Comparison of ENCODE assay signal across 1 cellular context in genomic region chr22:50726643-50727340, GRCh38.
TF ChIP-seq lines count a peak whose summit lies in the region.

No MANE protein-coding gene starts in this region.

TF ChIP-seq in HepG2, 621 proteins besides CTCF, POLR2A, EP300 and RAD21:
- TF ChIP-seq ELK4 (CRISPR knock-in tag; IDR thresholded peaks at IDR 0.05; ENCODE audit: borderline replicate concordance), result no peak
- no peak for TF ChIP-seq ISL2 (CRISPR knock-in tag; IDR thresholded peaks at IDR 0.05)
- TF ChIP-seq ZNF713 (CRISPR knock-in tag; IDR thresholded peaks at IDR 0.05), result no peak
- TF ChIP-seq HNF4A (CRISPR knock-in tag; IDR thresholded peaks at IDR 0.05), result peak; percentile 23; the same call in 1 of the 2 replicates
- TF ChIP-seq STAG1 (CRISPR knock-in tag; IDR thresholded peaks at IDR 0.05), result 0 out of 2 replicates have a peak, but pooled peaks have one; percentile 13
- 0 out of 2 replicates have a peak, but pooled peaks have one; percentile 27 for TF ChIP-seq ZFX (CRISPR knock-in tag; IDR thresholded peaks at IDR 0.05; ENCODE audit: low read depth)
- TF ChIP-seq ZNF687 (CRISPR knock-in tag; IDR thresholded peaks at IDR 0.05), result peak; percentile 54
- TF ChIP-seq ZNF644 (CRISPR knock-in tag; IDR thresholded peaks at IDR 0.05; ENCODE audit: low read depth), result no peak
- TF ChIP-seq TEAD3 (CRISPR knock-in tag; optimal IDR thresholded peaks at IDR 0.05; ENCODE audit: borderline replicate concordance), result peak; percentile 98
- TF ChIP-seq ZNF496 (CRISPR knock-in tag; IDR thresholded peaks at IDR 0.05; ENCODE audit: insufficient replicate concordance), result no peak
TF ChIP-seq in HepG2: peak in this region for 5.
